Comparison of ENCODE assay signal across 1 cellular context in genomic region chr17:32444301-32445074, GRCh38.
TF ChIP-seq lines count a peak whose summit lies in the region.

PSMD11 (plus strand) TSS chr17:32444510; CDS start chr17:32444524, 14 bp downstream.

TF ChIP-seq in HepG2, 621 proteins besides CTCF, POLR2A, EP300 and RAD21 (continued from another document and continues in another):
- TF ChIP-seq ZNF704 (CRISPR knock-in tag; IDR thresholded peaks at IDR 0.05; ENCODE audit: borderline replicate concordance) (no peak; the same call in 1 of the 2 replicates), YEATS4 (CRISPR knock-in tag; IDR thresholded peaks at IDR 0.05; ENCODE audit: borderline replicate concordance) (peak; percentile 69; the same call in 1 of the 2 replicates), PHF21A (CRISPR knock-in tag; IDR thresholded peaks at IDR 0.05) (0 out of 2 replicates have a peak, but pooled peaks have one; percentile 19), HNF1A (IDR thresholded peaks at IDR 0.05; ENCODE audit: low read depth) (no peak), HNF1A (CRISPR knock-in tag; IDR thresholded peaks at IDR 0.05; ENCODE audit: borderline replicate concordance) (peak; percentile 63; the same call in 1 of the 2 replicates), PRDM15 (CRISPR knock-in tag; IDR thresholded peaks at IDR 0.05) (no peak), FOXO4 (CRISPR knock-in tag; conservative IDR thresholded peaks at IDR 0.05) (no peak), ZBTB7B (CRISPR knock-in tag; IDR thresholded peaks at IDR 0.05) (peak; percentile 97), KMT2A (CRISPR knock-in tag; IDR thresholded peaks at IDR 0.05) (peak; percentile 75), ZNF292 (CRISPR knock-in tag; IDR thresholded peaks at IDR 0.05; ENCODE audit: borderline replicate concordance, low read depth) (no peak), ZNF570 (CRISPR knock-in tag; IDR thresholded peaks at IDR 0.05; ENCODE audit: borderline replicate concordance) (no peak), TAF1 (CRISPR knock-in tag; IDR thresholded peaks at IDR 0.05) (peak; percentile 82), ZNF549 (CRISPR knock-in tag; IDR thresholded peaks at IDR 0.05) (no peak), ZNF703 (CRISPR knock-in tag; IDR thresholded peaks at IDR 0.05; ENCODE audit: borderline replicate concordance) (peak; percentile 75; the same call in 1 of the 2 replicates), BCL3 (CRISPR knock-in tag; IDR thresholded peaks at IDR 0.05) (peak; percentile 29; the same call in 1 of the 2 replicates), HNRNPH1 (optimal IDR thresholded peaks at IDR 0.05; ENCODE audit: low read depth, low read length) (no peak), SRSF4 (IDR thresholded peaks at IDR 0.05; ENCODE audit: low read depth, low read length, poor library complexity, severe bottlenecking) (no peak), BRD4 (CRISPR knock-in tag; IDR thresholded peaks at IDR 0.05) (no peak; the same call in 1 of the 2 replicates), KDM5A (IDR thresholded peaks at IDR 0.05; ENCODE audit: borderline replicate concordance, low read length) (peak; percentile 68), THAP9 (CRISPR knock-in tag; IDR thresholded peaks at IDR 0.05; ENCODE audit: borderline replicate concordance) (peak; percentile 86), IKZF4 (CRISPR knock-in tag; IDR thresholded peaks at IDR 0.05; ENCODE audit: borderline replicate concordance, low read depth, not compliant biosample characterization) (no peak), ZBTB1 (CRISPR knock-in tag; IDR thresholded peaks at IDR 0.05; ENCODE audit: borderline replicate concordance) (no peak), ZNF256 (CRISPR knock-in tag; conservative IDR thresholded peaks at IDR 0.05) (no peak), THYN1 (CRISPR knock-in tag; IDR thresholded peaks at IDR 0.05; ENCODE audit: borderline replicate concordance, low read depth) (no peak), FOXC1 (CRISPR knock-in tag; IDR thresholded peaks at IDR 0.05; ENCODE audit: borderline replicate concordance) (no peak; the same call in 1 of the 2 replicates), ZSCAN29 (CRISPR knock-in tag; conservative IDR thresholded peaks at IDR 0.05) (0 out of 2 replicates have a peak, but pooled peaks have one; percentile 49), ZNF629 (CRISPR knock-in tag; conservative IDR thresholded peaks at IDR 0.05) (no peak), ZNF18 (CRISPR knock-in tag; IDR thresholded peaks at IDR 0.05; ENCODE audit: insufficient replicate concordance) (peak; percentile 75), ARNT2 (CRISPR knock-in tag; IDR thresholded peaks at IDR 0.05; ENCODE audit: low read depth) (peak; percentile 73; the same call in 1 of the 2 replicates), ZNF367 (CRISPR knock-in tag; IDR thresholded peaks at IDR 0.05; ENCODE audit: borderline replicate concordance) (no peak), KLF6 (CRISPR knock-in tag; IDR thresholded peaks at IDR 0.05) (0 out of 2 replicates have a peak, but pooled peaks have one; percentile 15), BORCS8-MEF2B (CRISPR knock-in tag; IDR thresholded peaks at IDR 0.05) (0 out of 2 replicates have a peak, but pooled peaks have one; percentile 14), ETS1 (CRISPR knock-in tag; IDR thresholded peaks at IDR 0.05) (no peak), ZNF766 (CRISPR knock-in tag; IDR thresholded peaks at IDR 0.05; ENCODE audit: borderline replicate concordance) (no peak), GABPB1 (CRISPR knock-in tag; IDR thresholded peaks at IDR 0.05) (peak; percentile 98), SOX13 (IDR thresholded peaks at IDR 0.05) (no peak), SOX13 (CRISPR knock-in tag; conservative IDR thresholded peaks at IDR 0.05 in 1 of 2, IDR thresholded peaks at IDR 0.05 in 1 of 2) (peak in 1 of 2 experiments; percentile 34; a peak in 1 of 4 replicates), E2F1 (CRISPR knock-in tag; IDR thresholded peaks at IDR 0.05) (peak; percentile 77; the same call in 1 of the 2 replicates), THAP7 (CRISPR knock-in tag; IDR thresholded peaks at IDR 0.05) (no peak; the same call in 1 of the 2 replicates), ZNF577 (CRISPR knock-in tag; IDR thresholded peaks at IDR 0.05; ENCODE audit: borderline replicate concordance, low read depth) (0 out of 2 replicates have a peak, but pooled peaks have one; percentile 47)
